Comparison of ENCODE assay signal across 14 cellular contexts in genomic region chr17:80771612-80772005, GRCh38.
DNase-seq lines count a peak whose midpoint lies in the region; ATAC-seq and TF ChIP-seq lines count a peak whose summit lies in the region.
"Had no signal": no experiment of that assay in that cellular context is flagged by ENCODE, and none has a peak within 500 bp of the region (broad histone marks: within the 10 kb centered on the region; RNA-seq: fewer than 3 reads in every experiment).

No MANE protein-coding gene starts in this region.

- H3K4me2 ChIP-seq in DND-41 (ENCODE audit: insufficient read depth, low read length) (no peak overlapping the region), neuronal stem cell (ENCODE audit: insufficient read depth, low read length, poor library complexity, severe bottlenecking) (no peak overlapping the region)
- H3K4me2 ChIP-seq: BLaER1 had no signal

- intact Hi-C loops in activated CD4-positive, alpha-beta T cell treated with anti-CD3 and anti-CD28 coated beads, Interleukin-2, amount 10 ng/mL, durations not matched to agents 24 days and 14 days (cut with micrococcal nuclease): no loop called here

- peaks cover 56% of the 10 kb centered on the region for H3K79me2 ChIP-seq in DND-41 (ENCODE audit: insufficient read depth, low read length)

- H3K4me1 Mint-ChIP-seq in activated CD4-positive, alpha-beta T cell treated with anti-CD3 and anti-CD28 coated beads, Interleukin-2, amount 10 ng/mL, durations not matched to agents 24 days and 14 days: peaks cover 65% of the 10 kb centered on the region

- no peaks in the 10 kb centered on the region for H3K27me3 Mint-ChIP-seq in activated CD4-positive, alpha-beta T cell treated with anti-CD3 and anti-CD28 coated beads, Interleukin-2, amount 10 ng/mL, durations not matched to agents 24 days and 14 days

- no peak overlapping the region for H4K91ac ChIP-seq in neuronal stem cell (ENCODE audit: low read depth, low read length, poor library complexity)

- peak overlapping the region; percentile 17 for H2AK5ac ChIP-seq in neuronal stem cell (ENCODE audit: low read depth, low read length)

- no peak overlapping the region for H3K9ac ChIP-seq in DND-41 (ENCODE audit: low read depth, low read length)
- no peak overlapping the region for H3K9ac ChIP-seq in neuronal stem cell (ENCODE audit: low read depth, low read length, poor library complexity)
- H3K9ac ChIP-seq: BLaER1 had no signal

- peak overlapping the region; percentile 72 for H2BK5ac ChIP-seq in neuronal stem cell (ENCODE audit: low read length)

- H2BK12ac ChIP-seq in neuronal stem cell (ENCODE audit: low read length): no peak overlapping the region

- H3K23ac ChIP-seq in neuronal stem cell (ENCODE audit: low read depth, low read length, poor library complexity): no peak overlapping the region

- no peak overlapping the region for H3K4ac ChIP-seq in neuronal stem cell (ENCODE audit: low read length)

- peaks cover 38% of the 10 kb centered on the region for H3K36me3 ChIP-seq in DND-41 (ENCODE audit: insufficient read depth, low read length)
- H3K36me3 ChIP-seq in neuronal stem cell (replicated peaks in 1 of 2; ENCODE audit: control insufficient read depth in 2 of 2, insufficient read depth in 2 of 2, low read length in 2 of 2): peaks cover 0 to 1% of the 10 kb centered on the region in 2 donors

- ATAC-seq in DND-41 (ENCODE audit: insufficient read depth, low read depth): no peak
- no peak for ATAC-seq in HG02642 (IDR thresholded peaks at IDR 0.05; ENCODE audit: poor library complexity, unreplicated experiment)
- ATAC-seq in HG02884 (IDR thresholded peaks at IDR 0.05; ENCODE audit: unreplicated experiment): no peak
- ATAC-seq: HCT116 had no signal

- H2BK120ac ChIP-seq in neuronal stem cell (ENCODE audit: low read depth, low read length): no peak overlapping the region

- H2AFZ ChIP-seq in DND-41 (ENCODE audit: low read depth, low read length) (no peak overlapping the region), neuronal stem cell (ENCODE audit: low read length) (no peak overlapping the region)

- no peak overlapping the region for H4K8ac ChIP-seq in neuronal stem cell (ENCODE audit: low read depth, low read length)

- no peak overlapping the region for H3K4me3 Mint-ChIP-seq in activated CD4-positive, alpha-beta T cell treated with anti-CD3 and anti-CD28 coated beads, Interleukin-2, amount 10 ng/mL, durations not matched to agents 24 days and 14 days

- H2BK15ac ChIP-seq in neuronal stem cell (ENCODE audit: low read length): no peak overlapping the region

- no peaks in the 10 kb centered on the region for H3K79me1 ChIP-seq in neuronal stem cell (ENCODE audit: low read depth, low read length)

- no peak for DNase-seq in activated CD4-positive, alpha-beta T cell treated with anti-CD3 and anti-CD28 coated beads, Interleukin-2, amount 10 ng/mL, durations not matched to agents 24 days and 14 days
- DNase-seq in activated CD4-positive, alpha-beta T cell treated with anti-CD3 and anti-CD28 coated beads for 4 hours: no peak
- DNase-seq in DND-41 (no peak), RWPE1 (ENCODE audit: low spot score) (no peak), neuronal stem cell (ENCODE audit: low spot score) (no peak), AG20443 (ENCODE audit: low spot score) (no peak)
- DNase-seq: GF-D8, KG1, NCI-H1048, NCI-H2081 had no signal

- H3K27me3 ChIP-seq in DND-41 (ENCODE audit: insufficient read depth, low read length, poor library complexity) (no peaks in the 10 kb centered on the region), neuronal stem cell (ENCODE audit: control insufficient read depth in 3 of 3, insufficient read depth in 3 of 3, low read depth in 1 of 3, low read length in 3 of 3) (no peaks in the 10 kb centered on the region)
- H3K27me3 ChIP-seq: BLaER1 had no signal

- no CpG with 5 or more reads among the region's 11 CpGs for WGBS in neuronal stem cell (ENCODE audit: extremely low coverage in 2 of 2, insufficient read length in 2 of 2, insufficient replicate concordance in 1 of 2), 2 donors

- H3K9me3 Mint-ChIP-seq in activated CD4-positive, alpha-beta T cell treated with anti-CD3 and anti-CD28 coated beads, Interleukin-2, amount 10 ng/mL, durations not matched to agents 24 days and 14 days: no peaks in the 10 kb centered on the region

- no peaks in the 10 kb centered on the region for H3K9me3 ChIP-seq in DND-41 (ENCODE audit: insufficient read depth, low read length, severe bottlenecking)
- H3K9me3 ChIP-seq in neuronal stem cell (replicated peaks in 1 of 2; ENCODE audit: control insufficient read depth in 2 of 2, insufficient read depth in 1 of 2, low read depth in 1 of 2, low read length in 2 of 2): no peaks in the 10 kb centered on the region
- H3K9me3 ChIP-seq: BLaER1 had no signal

- TF ChIP-seq CTCF in DND-41 (IDR thresholded peaks at IDR 0.05; ENCODE audit: borderline replicate concordance, extremely low read depth, low read length, poor library complexity, severe bottlenecking) (no peak), RWPE1 (conservative IDR thresholded peaks at IDR 0.05; ENCODE audit: low read depth) (no peak)

- H3K36me3 Mint-ChIP-seq in activated CD4-positive, alpha-beta T cell treated with anti-CD3 and anti-CD28 coated beads, Interleukin-2, amount 10 ng/mL, durations not matched to agents 24 days and 14 days (ENCODE audit: low read depth): peaks cover 36% of the 10 kb centered on the region

- H3K14ac ChIP-seq in neuronal stem cell (ENCODE audit: low read length): peak overlapping the region; percentile 15

- no peaks in the 10 kb centered on the region for H4K20me1 ChIP-seq in DND-41 (ENCODE audit: insufficient read depth, low read length)

- H3K4me3 ChIP-seq in DND-41 (ENCODE audit: low read depth in 1 of 2, low read length in 2 of 2) (no peak overlapping the region), neuronal stem cell (ENCODE audit: low read length in 2 of 2) (no peak overlapping the region)
- H3K4me3 ChIP-seq: BLaER1 had no signal

- H3K18ac ChIP-seq in neuronal stem cell (ENCODE audit: low read length): no peak overlapping the region

- CTCF ChIA-PET in RWPE1 (lab: Yijun Ruan, JAX): no interaction called here

- peak overlapping the region; percentile 71 for H3K27ac Mint-ChIP-seq in activated CD4-positive, alpha-beta T cell treated with anti-CD3 and anti-CD28 coated beads, Interleukin-2, amount 10 ng/mL, durations not matched to agents 24 days and 14 days

- POLR2A ChIA-PET in RWPE1 (lab: Yijun Ruan, JAX; ENCODE audit: low non-redundant PET): no interaction called here

- H3K27ac ChIP-seq in DND-41 (ENCODE audit: low read length) (peak overlapping the region; percentile 93), RWPE1 (peak overlapping the region; percentile 22; the same call in 1 of the 2 replicates), neuronal stem cell (replicated peaks; ENCODE audit: low read length) (no peak overlapping the region)
- H3K27ac ChIP-seq: BLaER1 had no signal

- H3K4me1 ChIP-seq in DND-41 (ENCODE audit: insufficient read depth, low read length): peaks cover 64% of the 10 kb centered on the region
- H3K4me1 ChIP-seq in neuronal stem cell (ENCODE audit: control insufficient read depth in 2 of 2, insufficient read depth in 1 of 2, low read depth in 1 of 2, low read length in 2 of 2): peaks cover 0 to 2% of the 10 kb centered on the region in 2 donors
